Comparison of ENCODE assay signal across 8 cellular contexts in the genomic region with DNA sequence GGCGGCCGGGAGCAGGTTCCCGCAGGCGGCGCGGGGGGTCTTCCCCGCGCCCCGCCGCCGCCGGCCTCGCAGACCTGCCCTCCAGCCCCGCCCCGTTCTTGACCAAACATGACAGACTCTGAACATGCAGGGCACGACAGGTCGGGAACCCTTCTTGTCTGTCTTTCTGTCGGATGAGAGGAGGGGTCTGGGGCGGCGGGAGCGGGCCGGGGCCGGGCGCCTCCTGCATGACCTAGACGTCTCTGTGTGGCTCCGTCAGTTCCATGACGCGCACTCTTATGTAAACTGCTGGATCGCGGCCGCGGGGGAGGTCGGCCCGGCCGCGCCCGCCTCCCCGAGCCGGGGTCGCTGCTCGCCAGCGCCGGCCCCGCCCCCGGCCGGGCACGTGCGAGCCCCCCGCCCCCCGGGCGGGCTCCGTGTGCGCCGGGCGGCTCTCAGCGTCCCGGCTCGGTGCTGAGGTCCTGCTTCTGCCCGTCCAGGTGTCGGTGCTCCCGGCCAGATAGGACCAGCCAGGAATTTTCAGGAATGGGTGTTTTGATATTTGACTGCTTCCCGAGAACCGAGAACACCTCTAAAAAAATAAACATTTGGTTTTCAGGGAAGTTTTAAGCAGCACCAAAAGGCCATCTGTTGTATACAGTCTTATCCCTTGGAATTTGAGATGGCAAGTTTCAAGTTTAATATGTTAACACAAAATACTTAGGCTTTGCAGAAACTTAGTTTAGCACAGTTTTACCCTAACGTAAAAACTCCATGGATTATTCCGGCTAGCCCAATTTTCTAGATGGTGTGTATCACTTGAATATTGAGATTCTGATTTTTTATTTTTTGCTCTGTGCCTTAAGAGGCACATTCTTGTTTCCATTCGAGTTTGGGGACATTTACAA. TPM values are rescaled to one million over a fixed set of nuclear protein-coding genes. Genes with fewer than 3 reads are reported as not detected.
DNase-seq lines count a peak whose midpoint lies in the region; ATAC-seq, FAIRE-seq and TF ChIP-seq lines count a peak whose summit lies in the region.

No MANE protein-coding gene starts in this region.

- peak; percentile 67 for ATAC-seq in HG02759 (IDR thresholded peaks at IDR 0.05; ENCODE audit: unreplicated experiment)

- intact Hi-C loops in left ventricle myocardium inferior (cut with micrococcal nuclease): no loop called here
- intact Hi-C loops in prostate gland (cut with DNase I): loop anchor here (5.0 to 10.0 kb wide), 2 partner anchors 219 to 381 kb away; partner anchors contain the start of genes MERTK and TMEM87B

- no peaks in the 10 kb centered on the region for H3K27me3 ChIP-seq in left ventricle myocardium inferior (ENCODE audit: low read depth)
- H3K27me3 ChIP-seq in prostate gland (replicated peaks; ENCODE audit: insufficient read depth): no peaks in the 10 kb centered on the region

- H3K4me1 ChIP-seq in left ventricle myocardium inferior: peaks cover 42% of the 10 kb centered on the region
- H3K4me1 ChIP-seq in prostate gland (replicated peaks): no peaks in the 10 kb centered on the region

- H3K9me3 ChIP-seq in left ventricle myocardium inferior (replicated peaks) (no peaks in the 10 kb centered on the region), prostate gland (no peaks in the 10 kb centered on the region)

- under 1% methylated on average over 65 of the region's 66 CpGs for WGBS in prostate gland

- peak; percentile 51 for FAIRE-seq in GM12891 (lab: Jason Lieb, UNC)

- H3K4me3 ChIP-seq in left ventricle myocardium inferior (peak overlapping the region; percentile 80), prostate gland (peak overlapping the region; percentile 95 to 98)

- peak; percentile 51 for DNase-seq in GM12891 (ENCODE audit: insufficient read length, low spot score)
- peak; percentile 57 for DNase-seq in NCI-H128 (lab: John Stamatoyannopoulos, UW; ENCODE audit: unreplicated experiment)
- peak; percentile 62 to 78 (median 71) for DNase-seq in T-helper 1 cell
- peak; percentile 84 for DNase-seq in amniotic epithelial cell (ENCODE audit: low read depth)
- peak; percentile 92 for DNase-seq in left ventricle myocardium inferior
- peak; percentile 86 for DNase-seq in prostate gland (ENCODE audit: low spot score)
- peak; percentile 85 for DNase-seq in ureter (ENCODE audit: low spot score)

- no peaks in the 10 kb centered on the region for H3K36me3 ChIP-seq in left ventricle myocardium inferior
- no peaks in the 10 kb centered on the region for H3K36me3 ChIP-seq in prostate gland

- TF ChIP-seq POLR2A in GM12891 (IDR thresholded peaks at IDR 0.05; ENCODE audit: low read depth, low read length) (peak; percentile 69), prostate gland (IDR thresholded peaks at IDR 0.05) (peak; percentile 80)

- TF ChIP-seq CTCF in left ventricle myocardium inferior (IDR thresholded peaks at IDR 0.05; ENCODE audit: borderline replicate concordance) (no peak), prostate gland (IDR thresholded peaks at IDR 0.05) (no peak)

- H3K27ac ChIP-seq in left ventricle myocardium inferior (replicated peaks) (peak overlapping the region; percentile 99), prostate gland (peak overlapping the region; percentile 100)

TF ChIP-seq in GM12891, 5 proteins besides CTCF, POLR2A, EP300 and RAD21:
- TF ChIP-seq PAX5 (IDR thresholded peaks at IDR 0.05; ENCODE audit: insufficient read depth, low read length, severe bottlenecking): no peak
- peak; percentile 18; the same call in 1 of the 2 replicates for TF ChIP-seq TAF1 (IDR thresholded peaks at IDR 0.05; ENCODE audit: low read depth, low read length)
- no peak for TF ChIP-seq SPI1 (IDR thresholded peaks at IDR 0.05; ENCODE audit: low read depth, low read length)
- no peak; the same call in 1 of the 2 replicates for TF ChIP-seq POU2F2 (IDR thresholded peaks at IDR 0.05; ENCODE audit: low read depth, low read length)
- no peak; the same call in none of the 2 replicates for TF ChIP-seq POLR2AphosphoS5 (IDR thresholded peaks at IDR 0.05; ENCODE audit: low read depth, low read length)
TF ChIP-seq in GM12891: peak in this region for 1.

RNA-seq across cellular contexts. Expression of gene ZC3H6, which starts 0.7 kb away (rescaled TPM):
- polyA plus RNA-seq in GM12891 (2012; ENCODE audit: low read depth, missing spikeins): 2.5 TPM
- total RNA-seq in left ventricle myocardium inferior (23.5 TPM), prostate gland (10 to 100 TPM; 10.2 to 10.5 TPM), ureter (18.9 TPM)

RNA-seq across cellular contexts. Expression of gene ZC3H8, which starts 21.3 kb away (rescaled TPM):
- 9.3 TPM for polyA plus RNA-seq in GM12891 (2012; ENCODE audit: low read depth, missing spikeins)
- total RNA-seq in left ventricle myocardium inferior: 15.2 TPM
- 1 to 10 TPM; 3.3 to 4.9 TPM for total RNA-seq in prostate gland
- 23.9 TPM for total RNA-seq in ureter

Comparison
In these comparisons a context has a peak if more than half of its experiments do, and no peak if none do; other contexts are left out.
1. Peak in every context shown above with its lines: DNase-seq, ATAC-seq, H3K4me3 ChIP-seq and H3K27ac ChIP-seq.